1 cellular context compared by ENCODE assay signal in genomic region chr10:48199580-48200377, GRCh38.
TF ChIP-seq lines count a peak whose summit lies in the region.

No MANE protein-coding gene starts in this region.

TF ChIP-seq in K562, 482 proteins besides CTCF, POLR2A, EP300 and RAD21 (continued from another document):
- peak; percentile 20; the same call in 1 of the 2 replicates for TF ChIP-seq ETV1 (tag; conservative IDR thresholded peaks at IDR 0.05; ENCODE audit: low read depth)
- TF ChIP-seq KDM5B (IDR thresholded peaks at IDR 0.05; ENCODE audit: insufficient replicate concordance, low read depth, low read length), result no peak
- 0 out of 6 replicates have a peak, but pooled peaks of 1 of the 3 experiments have one; percentile 42 for TF ChIP-seq ZBTB11 (CRISPR knock-in tag; IDR thresholded peaks at IDR 0.05)
- 0 out of 2 replicates have a peak, but pooled peaks have one; percentile 31 for TF ChIP-seq CXXC5 (CRISPR knock-in tag; IDR thresholded peaks at IDR 0.05)
- TF ChIP-seq NR2C1 (IDR thresholded peaks at IDR 0.05), result 0 out of 2 replicates have a peak, but pooled peaks have one; percentile 12
- TF ChIP-seq NR2C1 (tag; IDR thresholded peaks at IDR 0.05), result peak; percentile 69
- peak; percentile 85 for TF ChIP-seq EHMT2 (IDR thresholded peaks at IDR 0.05)
- TF ChIP-seq USF2 (CRISPR knock-in tag; IDR thresholded peaks at IDR 0.05), result peak; percentile 31; the same call in 1 of the 2 replicates
- no peak for TF ChIP-seq CAMTA2 (CRISPR knock-in tag; conservative IDR thresholded peaks at IDR 0.05)
- TF ChIP-seq GABPA (tag; conservative IDR thresholded peaks at IDR 0.05; ENCODE audit: low read depth), result peak; percentile 82
- no peak for TF ChIP-seq KLF6 (CRISPR knock-in tag; IDR thresholded peaks at IDR 0.05; ENCODE audit: borderline replicate concordance)
- no peak for TF ChIP-seq NR2C2 (CRISPR knock-in tag; IDR thresholded peaks at IDR 0.05)
- TF ChIP-seq NR2C2 (tag; IDR thresholded peaks at IDR 0.05), result peak; percentile 70
